ENCODE assay signal across 23 cellular contexts in the genomic region with DNA sequence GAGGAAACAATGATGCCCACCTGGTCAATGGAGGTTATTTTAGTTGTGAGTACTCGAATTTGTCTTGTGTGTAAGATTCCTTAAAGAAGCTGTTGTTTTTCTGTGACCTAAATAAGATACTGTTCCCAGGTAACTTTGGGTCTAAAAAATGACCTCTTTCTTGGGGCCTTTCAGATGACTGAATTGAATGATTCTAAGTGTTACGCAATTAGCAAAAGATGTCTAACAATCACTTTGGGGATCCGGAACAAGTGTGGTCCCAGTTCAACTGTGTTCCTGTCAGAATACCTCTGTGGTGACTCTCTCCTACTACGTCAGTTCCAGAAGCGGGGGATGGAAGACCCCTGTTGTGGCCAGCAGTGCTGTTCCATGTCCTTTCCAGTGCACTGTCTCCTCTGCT.
"Had no signal": no experiment of that assay in that cellular context is flagged by ENCODE, and none has a peak within 500 bp of the region (broad histone marks: within the 10 kb centered on the region; RNA-seq: fewer than 3 reads in every experiment).

No MANE protein-coding gene starts in this region.

- H3K9ac ChIP-seq: neural progenitor cell had no signal

- DNase-seq: dorsolateral prefrontal cortex; effector CD4-positive, alpha-beta T cell; hypothalamus; immature natural killer cell; islet precursor cell; mesenchymal stem cell; mucosa of descending colon; naive B cell; nucleus accumbens; psoas muscle; spleen; stimulated activated CD4-positive, alpha-beta T cell treated with anti-CD3 and anti-CD28 coated beads, Interleukin-4, amount 100 ng/mL, for 4 hours; stimulated activated naive CD8-positive, alpha-beta T cell treated with anti-CD3 and anti-CD28 coated beads, Interleukin-15, Interleukin-2, amounts not matched to agents 100 U/mL and 50 U/mL, for 24 hours; substantia nigra; testis; tibial artery; upper lobe of left lung had no signal

- H3K27ac Mint-ChIP-seq: immature natural killer cell; mesothelial cell of epicardium; naive B cell; natural killer cell treated with Interleukin-12 subunit alpha and Interleukin-12 subunit beta and Interleukin-15 and Interleukin-18, amount 100 ng/mL, for 72 hours; neural progenitor cell; stimulated activated memory B cell treated with anti-CD40 and anti-IgM and Interleukin-4, amounts not matched to agents 10 μg/mL and 1 μg/mL and 100 μg/mL, for 72 hours had no signal

- H3K4me2 ChIP-seq: neural progenitor cell had no signal

- H3K27me3 ChIP-seq: neural progenitor cell, testis, tibial artery, upper lobe of left lung had no signal

- H3K4me1 Mint-ChIP-seq: naive B cell; stimulated activated memory B cell treated with anti-CD40 and anti-IgM and Interleukin-4, amounts not matched to agents 10 μg/mL and 1 μg/mL and 100 μg/mL, for 72 hours had no signal

- H2AFZ ChIP-seq: neural progenitor cell had no signal

- ATAC-seq: mucosa of descending colon; natural killer cell treated with Interleukin-12 subunit alpha and Interleukin-12 subunit beta and Interleukin-15 and Interleukin-18, amount 100 ng/mL, for 72 hours; psoas muscle; right cardiac atrium; stimulated activated memory B cell treated with anti-CD40 and anti-IgM and Interleukin-4, amounts not matched to agents 10 μg/mL and 1 μg/mL and 100 μg/mL, for 72 hours; stimulated activated naive CD8-positive, alpha-beta T cell treated with anti-CD3 and anti-CD28 coated beads, Interleukin-15, Interleukin-2, amounts not matched to agents 100 U/mL and 50 U/mL, for 24 hours had no signal

- H3K4me1 ChIP-seq: psoas muscle, spleen, testis, tibial artery, upper lobe of left lung had no signal

- H3K36me3 Mint-ChIP-seq: naive B cell; neural progenitor cell; stimulated activated memory B cell treated with anti-CD40 and anti-IgM and Interleukin-4, amounts not matched to agents 10 μg/mL and 1 μg/mL and 100 μg/mL, for 72 hours had no signal

- H3K9me3 Mint-ChIP-seq: natural killer cell treated with Interleukin-12 subunit alpha and Interleukin-12 subunit beta and Interleukin-15 and Interleukin-18, amount 100 ng/mL, for 72 hours; neural progenitor cell; stimulated activated memory B cell treated with anti-CD40 and anti-IgM and Interleukin-4, amounts not matched to agents 10 μg/mL and 1 μg/mL and 100 μg/mL, for 72 hours had no signal

- H3K27ac ChIP-seq: dorsolateral prefrontal cortex, neural progenitor cell, psoas muscle, skin epidermis, spleen, testis, tibial artery, upper lobe of left lung had no signal

- H3K4me3 Mint-ChIP-seq: immature natural killer cell; mesothelial cell of epicardium; naive B cell; natural killer cell treated with Interleukin-12 subunit alpha and Interleukin-12 subunit beta and Interleukin-15 and Interleukin-18, amount 100 ng/mL, for 72 hours; neural progenitor cell; stimulated activated memory B cell treated with anti-CD40 and anti-IgM and Interleukin-4, amounts not matched to agents 10 μg/mL and 1 μg/mL and 100 μg/mL, for 72 hours had no signal

- H3K9me3 ChIP-seq: mucosa of descending colon, psoas muscle, spleen, testis, tibial artery, upper lobe of left lung had no signal
